In the genomic region with DNA sequence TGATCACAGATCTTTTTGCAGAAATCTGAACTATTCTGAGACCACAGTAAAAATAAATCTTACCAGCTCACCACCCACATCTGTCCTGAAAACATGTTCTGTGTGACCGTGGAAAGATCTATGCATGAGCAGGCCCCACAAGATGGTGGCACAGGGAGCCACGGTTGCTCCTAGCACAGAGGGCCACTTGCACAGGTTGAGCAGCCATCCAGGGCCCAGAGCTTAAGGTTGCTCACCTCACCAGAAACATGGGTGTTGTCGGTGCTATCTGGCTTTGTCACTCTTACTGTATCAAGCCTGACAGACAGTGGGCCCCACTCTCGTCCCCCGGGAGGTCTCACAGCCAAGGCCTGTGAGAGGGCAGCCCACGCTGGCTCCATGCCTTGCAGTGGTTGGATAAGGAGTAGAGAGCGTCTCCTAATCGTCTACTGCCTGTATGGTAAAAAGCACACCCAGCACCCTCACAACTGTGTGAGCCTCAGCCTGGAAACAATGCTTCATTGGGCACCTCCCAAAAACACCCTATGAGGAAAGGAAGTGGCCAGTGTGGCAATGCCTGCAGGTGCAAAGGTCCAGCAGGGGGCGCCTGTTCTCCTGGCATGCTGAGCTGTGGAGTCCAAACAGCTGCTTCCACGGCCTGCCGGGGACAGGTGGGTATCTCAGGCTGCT, we compare ENCODE assay signal across 1 cellular context.
TF ChIP-seq lines count a peak whose summit lies in the region.

No MANE protein-coding gene starts in this region.

TF ChIP-seq in K562, 482 proteins besides CTCF, POLR2A, EP300 and RAD21 (continues in another document):
- no peak for TF ChIP-seq EZH2 (IDR thresholded peaks at IDR 0.05; ENCODE audit: borderline replicate concordance, low read depth, low read length)
- TF ChIP-seq ZZZ3 (IDR thresholded peaks at IDR 0.05): no peak
- TF ChIP-seq TCF7 (IDR thresholded peaks at IDR 0.05; ENCODE audit: borderline replicate concordance): no peak
- TF ChIP-seq ZNF239 (CRISPR knock-in tag; IDR thresholded peaks at IDR 0.05): no peak
- TF ChIP-seq, protein P1, sequence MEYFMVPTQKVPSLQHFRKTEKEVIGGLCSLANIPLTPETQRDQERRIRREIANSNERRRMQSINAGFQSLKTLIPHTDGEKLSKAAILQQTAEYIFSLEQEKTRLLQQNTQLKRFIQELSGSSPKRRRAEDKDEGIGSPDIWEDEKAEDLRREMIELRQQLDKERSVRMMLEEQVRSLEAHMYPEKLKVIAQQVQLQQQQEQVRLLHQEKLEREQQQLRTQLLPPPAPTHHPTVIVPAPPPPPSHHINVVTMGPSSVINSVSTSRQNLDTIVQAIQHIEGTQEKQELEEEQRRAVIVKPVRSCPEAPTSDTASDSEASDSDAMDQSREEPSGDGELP (CRISPR knock-in tag; IDR thresholded peaks at IDR 0.05; ENCODE audit: borderline replicate concordance): peak; percentile 95
- TF ChIP-seq YY1 (IDR thresholded peaks at IDR 0.05; ENCODE audit: borderline replicate concordance in 1 of 3, control insufficient read depth in 1 of 3, extremely low read depth in 1 of 3, insufficient read depth in 3 of 3, insufficient read length in 1 of 3, insufficient replicate concordance in 2 of 3, low read depth in 1 of 3, low read length in 2 of 3): peak in 2 of 3 experiments; percentile 29 to 55
- TF ChIP-seq POLR2AphosphoS2 (IDR thresholded peaks at IDR 0.05; ENCODE audit: low read length): no peak; the same call in 1 of the 2 replicates
- TF ChIP-seq, protein P2, sequence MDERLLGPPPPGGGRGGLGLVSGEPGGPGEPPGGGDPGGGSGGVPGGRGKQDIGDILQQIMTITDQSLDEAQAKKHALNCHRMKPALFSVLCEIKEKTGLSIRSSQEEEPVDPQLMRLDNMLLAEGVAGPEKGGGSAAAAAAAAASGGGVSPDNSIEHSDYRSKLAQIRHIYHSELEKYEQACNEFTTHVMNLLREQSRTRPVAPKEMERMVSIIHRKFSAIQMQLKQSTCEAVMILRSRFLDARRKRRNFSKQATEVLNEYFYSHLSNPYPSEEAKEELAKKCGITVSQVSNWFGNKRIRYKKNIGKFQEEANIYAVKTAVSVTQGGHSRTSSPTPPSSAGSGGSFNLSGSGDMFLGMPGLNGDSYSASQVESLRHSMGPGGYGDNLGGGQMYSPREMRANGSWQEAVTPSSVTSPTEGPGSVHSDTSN (CRISPR knock-in tag; IDR thresholded peaks at IDR 0.05; ENCODE audit: low read depth): no peak
- TF ChIP-seq, protein P2 (tag; conservative IDR thresholded peaks at IDR 0.05; ENCODE audit: low read depth): no peak
- TF ChIP-seq CTBP1 (IDR thresholded peaks at IDR 0.05; ENCODE audit: borderline replicate concordance): peak; percentile 47; the same call in 1 of the 2 replicates
- no peak for TF ChIP-seq PYGO2 (tag; IDR thresholded peaks at IDR 0.05)
- no peak for TF ChIP-seq SIX5 (IDR thresholded peaks at IDR 0.05; ENCODE audit: borderline replicate concordance in 1 of 2, insufficient read depth in 1 of 2, low read depth in 1 of 2, low read length in 2 of 2)
- peak; percentile 4; the same call in 1 of the 2 replicates for TF ChIP-seq TEAD4 (IDR thresholded peaks at IDR 0.05; ENCODE audit: low read length)
- TF ChIP-seq TEAD4 (CRISPR knock-in tag; IDR thresholded peaks at IDR 0.05; ENCODE audit: borderline replicate concordance): no peak
- peak; percentile 9; the same call in 1 of the 2 replicates for TF ChIP-seq NFIC (IDR thresholded peaks at IDR 0.05)
- TF ChIP-seq POLR2AphosphoS5 (IDR thresholded peaks at IDR 0.05; ENCODE audit: control insufficient read depth, insufficient read depth, low read depth, low read length): no peak
- TF ChIP-seq CEBPB (tag; IDR thresholded peaks at IDR 0.05): peak; percentile 77; the same call in 1 of the 2 replicates
- TF ChIP-seq BRD4 (IDR thresholded peaks at IDR 0.05): no peak
- peak; percentile 68 for TF ChIP-seq SMC3 (conservative IDR thresholded peaks at IDR 0.05; ENCODE audit: insufficient read depth, low read depth, low read length)
- TF ChIP-seq SP2 (IDR thresholded peaks at IDR 0.05; ENCODE audit: extremely low read depth, low read depth, low read length, poor library complexity, severe bottlenecking): no peak
- no peak for TF ChIP-seq HNRNPL (IDR thresholded peaks at IDR 0.05; ENCODE audit: low read depth, low read length)
- no peak for TF ChIP-seq ZNF584 (CRISPR knock-in tag; IDR thresholded peaks at IDR 0.05; ENCODE audit: low read depth)
- TF ChIP-seq TARDBP (IDR thresholded peaks at IDR 0.05): no peak
- no peak for TF ChIP-seq PCBP1 (IDR thresholded peaks at IDR 0.05; ENCODE audit: low read depth, low read length, poor library complexity, severe bottlenecking)
- peak in 1 of 2 experiments; percentile 60; a peak in 1 of 4 replicates for TF ChIP-seq TEAD1 (CRISPR knock-in tag; IDR thresholded peaks at IDR 0.05)
- no peak for TF ChIP-seq PRMT5 (CRISPR knock-in tag; IDR thresholded peaks at IDR 0.05)
- TF ChIP-seq ETV1 (tag; conservative IDR thresholded peaks at IDR 0.05; ENCODE audit: low read depth): no peak
- TF ChIP-seq RBM34 (IDR thresholded peaks at IDR 0.05; ENCODE audit: borderline replicate concordance, insufficient read depth, low read length): no peak
- no peak for TF ChIP-seq JUN (IDR thresholded peaks at IDR 0.05; ENCODE audit: borderline replicate concordance, low read depth, low read length)
- no peak for TF ChIP-seq JUN (CRISPR knock-in tag; IDR thresholded peaks at IDR 0.05; ENCODE audit: borderline replicate concordance)
- TF ChIP-seq, protein P3, sequence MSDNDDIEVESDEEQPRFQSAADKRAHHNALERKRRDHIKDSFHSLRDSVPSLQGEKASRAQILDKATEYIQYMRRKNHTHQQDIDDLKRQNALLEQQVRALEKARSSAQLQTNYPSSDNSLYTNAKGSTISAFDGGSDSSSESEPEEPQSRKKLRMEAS (CRISPR knock-in tag; IDR thresholded peaks at IDR 0.05): 0 out of 2 replicates have a peak, but pooled peaks have one; percentile 12
- TF ChIP-seq WHSC1 (IDR thresholded peaks at IDR 0.05; ENCODE audit: low read length): peak; percentile 56
- peak; percentile 63 for TF ChIP-seq POLR2G (IDR thresholded peaks at IDR 0.05; ENCODE audit: low read depth, low read length)
- TF ChIP-seq, protein P4, sequence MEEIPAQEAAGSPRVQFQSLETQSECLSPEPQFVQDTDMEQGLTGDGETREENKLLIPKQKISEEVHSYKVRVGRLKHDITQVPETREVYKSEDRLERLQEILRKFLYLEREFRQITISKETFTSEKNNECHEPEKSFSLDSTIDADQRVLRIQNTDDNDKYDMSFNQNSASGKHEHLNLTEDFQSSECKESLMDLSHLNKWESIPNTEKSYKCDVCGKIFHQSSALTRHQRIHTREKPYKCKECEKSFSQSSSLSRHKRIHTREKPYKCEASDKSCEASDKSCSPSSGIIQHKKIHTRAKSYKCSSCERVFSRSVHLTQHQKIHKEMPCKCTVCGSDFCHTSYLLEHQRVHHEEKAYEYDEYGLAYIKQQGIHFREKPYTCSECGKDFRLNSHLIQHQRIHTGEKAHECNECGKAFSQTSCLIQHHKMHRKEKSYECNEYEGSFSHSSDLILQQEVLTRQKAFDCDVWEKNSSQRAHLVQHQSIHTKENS (CRISPR knock-in tag; IDR thresholded peaks at IDR 0.05): no peak
- TF ChIP-seq MCM3 (IDR thresholded peaks at IDR 0.05): no peak
- TF ChIP-seq ZNF133 (CRISPR knock-in tag; IDR thresholded peaks at IDR 0.05): no peak
- TF ChIP-seq POU5F1 (IDR thresholded peaks at IDR 0.05; ENCODE audit: borderline replicate concordance, low read depth, low read length, partially characterized antibody): no peak
- TF ChIP-seq PHB (CRISPR knock-in tag; IDR thresholded peaks at IDR 0.05): no peak
- TF ChIP-seq, protein P5, sequence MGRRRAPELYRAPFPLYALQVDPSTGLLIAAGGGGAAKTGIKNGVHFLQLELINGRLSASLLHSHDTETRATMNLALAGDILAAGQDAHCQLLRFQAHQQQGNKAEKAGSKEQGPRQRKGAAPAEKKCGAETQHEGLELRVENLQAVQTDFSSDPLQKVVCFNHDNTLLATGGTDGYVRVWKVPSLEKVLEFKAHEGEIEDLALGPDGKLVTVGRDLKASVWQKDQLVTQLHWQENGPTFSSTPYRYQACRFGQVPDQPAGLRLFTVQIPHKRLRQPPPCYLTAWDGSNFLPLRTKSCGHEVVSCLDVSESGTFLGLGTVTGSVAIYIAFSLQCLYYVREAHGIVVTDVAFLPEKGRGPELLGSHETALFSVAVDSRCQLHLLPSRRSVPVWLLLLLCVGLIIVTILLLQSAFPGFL (CRISPR knock-in tag; IDR thresholded peaks at IDR 0.05): no peak
- TF ChIP-seq ZBTB7A (IDR thresholded peaks at IDR 0.05; ENCODE audit: borderline replicate concordance, control insufficient read depth, low read depth, low read length): no peak
- peak; percentile 85 for TF ChIP-seq DACH1 (IDR thresholded peaks at IDR 0.05; ENCODE audit: partially characterized antibody)
- TF ChIP-seq, protein P6, sequence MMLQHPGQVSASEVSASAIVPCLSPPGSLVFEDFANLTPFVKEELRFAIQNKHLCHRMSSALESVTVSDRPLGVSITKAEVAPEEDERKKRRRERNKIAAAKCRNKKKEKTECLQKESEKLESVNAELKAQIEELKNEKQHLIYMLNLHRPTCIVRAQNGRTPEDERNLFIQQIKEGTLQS (IDR thresholded peaks at IDR 0.05): no peak
- TF ChIP-seq, protein P6 (CRISPR knock-in tag; conservative IDR thresholded peaks at IDR 0.05): no peak
- TF ChIP-seq, protein P7, sequence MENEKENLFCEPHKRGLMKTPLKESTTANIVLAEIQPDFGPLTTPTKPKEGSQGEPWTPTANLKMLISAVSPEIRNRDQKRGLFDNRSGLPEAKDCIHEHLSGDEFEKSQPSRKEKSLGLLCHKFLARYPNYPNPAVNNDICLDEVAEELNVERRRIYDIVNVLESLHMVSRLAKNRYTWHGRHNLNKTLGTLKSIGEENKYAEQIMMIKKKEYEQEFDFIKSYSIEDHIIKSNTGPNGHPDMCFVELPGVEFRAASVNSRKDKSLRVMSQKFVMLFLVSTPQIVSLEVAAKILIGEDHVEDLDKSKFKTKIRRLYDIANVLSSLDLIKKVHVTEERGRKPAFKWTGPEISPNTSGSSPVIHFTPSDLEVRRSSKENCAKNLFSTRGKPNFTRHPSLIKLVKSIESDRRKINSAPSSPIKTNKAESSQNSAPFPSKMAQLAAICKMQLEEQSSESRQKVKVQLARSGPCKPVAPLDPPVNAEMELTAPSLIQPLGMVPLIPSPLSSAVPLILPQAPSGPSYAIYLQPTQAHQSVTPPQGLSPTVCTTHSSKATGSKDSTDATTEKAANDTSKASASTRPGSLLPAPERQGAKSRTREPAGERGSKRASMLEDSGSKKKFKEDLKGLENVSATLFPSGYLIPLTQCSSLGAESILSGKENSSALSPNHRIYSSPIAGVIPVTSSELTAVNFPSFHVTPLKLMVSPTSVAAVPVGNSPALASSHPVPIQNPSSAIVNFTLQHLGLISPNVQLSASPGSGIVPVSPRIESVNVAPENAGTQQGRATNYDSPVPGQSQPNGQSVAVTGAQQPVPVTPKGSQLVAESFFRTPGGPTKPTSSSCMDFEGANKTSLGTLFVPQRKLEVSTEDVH (IDR thresholded peaks at IDR 0.05; ENCODE audit: low read depth, partially characterized antibody): peak; percentile 50
- TF ChIP-seq, protein P8, sequence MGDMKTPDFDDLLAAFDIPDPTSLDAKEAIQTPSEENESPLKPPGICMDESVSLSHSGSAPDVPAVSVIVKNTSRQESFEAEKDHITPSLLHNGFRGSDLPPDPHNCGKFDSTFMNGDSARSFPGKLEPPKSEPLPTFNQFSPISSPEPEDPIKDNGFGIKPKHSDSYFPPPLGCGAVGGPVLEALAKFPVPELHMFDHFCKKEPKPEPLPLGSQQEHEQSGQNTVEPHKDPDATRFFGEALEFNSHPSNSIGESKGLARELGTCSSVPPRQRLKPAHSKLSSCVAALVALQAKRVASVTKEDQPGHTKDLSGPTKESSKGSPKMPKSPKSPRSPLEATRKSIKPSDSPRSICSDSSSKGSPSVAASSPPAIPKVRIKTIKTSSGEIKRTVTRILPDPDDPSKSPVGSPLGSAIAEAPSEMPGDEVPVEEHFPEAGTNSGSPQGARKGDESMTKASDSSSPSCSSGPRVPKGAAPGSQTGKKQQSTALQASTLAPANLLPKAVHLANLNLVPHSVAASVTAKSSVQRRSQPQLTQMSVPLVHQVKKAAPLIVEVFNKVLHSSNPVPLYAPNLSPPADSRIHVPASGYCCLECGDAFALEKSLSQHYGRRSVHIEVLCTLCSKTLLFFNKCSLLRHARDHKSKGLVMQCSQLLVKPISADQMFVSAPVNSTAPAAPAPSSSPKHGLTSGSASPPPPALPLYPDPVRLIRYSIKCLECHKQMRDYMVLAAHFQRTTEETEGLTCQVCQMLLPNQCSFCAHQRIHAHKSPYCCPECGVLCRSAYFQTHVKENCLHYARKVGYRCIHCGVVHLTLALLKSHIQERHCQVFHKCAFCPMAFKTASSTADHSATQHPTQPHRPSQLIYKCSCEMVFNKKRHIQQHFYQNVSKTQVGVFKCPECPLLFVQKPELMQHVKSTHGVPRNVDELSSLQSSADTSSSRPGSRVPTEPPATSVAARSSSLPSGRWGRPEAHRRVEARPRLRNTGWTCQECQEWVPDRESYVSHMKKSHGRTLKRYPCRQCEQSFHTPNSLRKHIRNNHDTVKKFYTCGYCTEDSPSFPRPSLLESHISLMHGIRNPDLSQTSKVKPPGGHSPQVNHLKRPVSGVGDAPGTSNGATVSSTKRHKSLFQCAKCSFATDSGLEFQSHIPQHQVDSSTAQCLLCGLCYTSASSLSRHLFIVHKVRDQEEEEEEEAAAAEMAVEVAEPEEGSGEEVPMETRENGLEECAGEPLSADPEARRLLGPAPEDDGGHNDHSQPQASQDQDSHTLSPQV (IDR thresholded peaks at IDR 0.05): peak; percentile 55; the same call in 1 of the 2 replicates
- no peak for TF ChIP-seq NFE2 (IDR thresholded peaks at IDR 0.05; ENCODE audit: low read depth)
- TF ChIP-seq, protein P9, sequence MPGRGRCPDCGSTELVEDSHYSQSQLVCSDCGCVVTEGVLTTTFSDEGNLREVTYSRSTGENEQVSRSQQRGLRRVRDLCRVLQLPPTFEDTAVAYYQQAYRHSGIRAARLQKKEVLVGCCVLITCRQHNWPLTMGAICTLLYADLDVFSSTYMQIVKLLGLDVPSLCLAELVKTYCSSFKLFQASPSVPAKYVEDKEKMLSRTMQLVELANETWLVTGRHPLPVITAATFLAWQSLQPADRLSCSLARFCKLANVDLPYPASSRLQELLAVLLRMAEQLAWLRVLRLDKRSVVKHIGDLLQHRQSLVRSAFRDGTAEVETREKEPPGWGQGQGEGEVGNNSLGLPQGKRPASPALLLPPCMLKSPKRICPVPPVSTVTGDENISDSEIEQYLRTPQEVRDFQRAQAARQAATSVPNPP (IDR thresholded peaks at IDR 0.05; ENCODE audit: borderline replicate concordance, insufficient read depth, insufficient read length): no peak
- TF ChIP-seq ZNF263 (CRISPR knock-in tag; IDR thresholded peaks at IDR 0.05; ENCODE audit: borderline replicate concordance): no peak
- TF ChIP-seq GABPB2 (CRISPR knock-in tag; conservative IDR thresholded peaks at IDR 0.05): no peak
